14 cellular contexts compared by ENCODE assay signal in the genomic region with DNA sequence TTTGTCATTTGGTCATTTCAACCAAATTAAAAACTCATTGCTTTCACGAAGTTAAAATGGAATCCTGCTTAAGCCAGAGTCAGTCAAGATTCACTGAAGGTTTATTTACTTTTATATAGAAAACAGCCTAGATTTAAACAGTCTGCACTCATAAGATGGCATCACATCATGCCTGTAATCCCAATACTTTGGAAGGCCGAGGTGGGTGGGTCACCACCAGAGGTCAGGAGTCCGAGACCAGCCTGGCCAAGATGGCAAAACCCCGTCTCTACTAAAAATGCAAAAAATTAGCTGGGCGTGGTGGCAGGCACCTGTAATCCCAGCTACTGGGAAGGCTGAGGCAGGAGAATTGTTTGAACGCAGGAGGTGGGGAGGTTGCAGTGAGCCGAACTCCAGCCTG. TPM values are rescaled to one million over a fixed set of nuclear protein-coding genes. Genes with fewer than 3 reads are reported as not detected.
"Had no signal": no experiment of that assay in that cellular context is flagged by ENCODE, and none has a peak within 500 bp of the region (broad histone marks: within the 10 kb centered on the region; RNA-seq: fewer than 3 reads in every experiment).

No MANE protein-coding gene starts in this region.

RNA-seq across cellular contexts. Expression of gene MRLN, which starts 33.8 kb away (rescaled TPM):
- total RNA-seq: activated CD4-positive, alpha-beta memory T cell treated with anti-CD3 and anti-CD28 coated beads, Interleukin-2, amount 10 ng/mL, durations not matched to agents 7 days and 5 days; activated CD4-positive, alpha-beta T cell treated with anti-CD3 and anti-CD28 coated beads for 36 hours; activated CD4-positive, alpha-beta T cell treated with anti-CD3 and anti-CD28 coated beads, Interleukin-2, amount 10 ng/mL, durations not matched to agents 7 days and 5 days; activated CD8-positive, alpha-beta memory T cell treated with anti-CD3 and anti-CD28 coated beads, Interleukin-2, amount 10 ng/mL, durations not matched to agents 7 days and 5 days; activated CD8-positive, alpha-beta T cell treated with anti-CD3 and anti-CD28 coated beads, Interleukin-2, amount 10 ng/mL, durations not matched to agents 7 days and 5 days; activated naive CD8-positive, alpha-beta T cell treated with anti-CD3 and anti-CD28 coated beads, Interleukin-2, amount 10 ng/mL, durations not matched to agents 7 days and 5 days; activated T-helper 2 cell treated with anti-CD3 and anti-CD28 coated beads, Interferon-gamma antibody, Interleukin-2, Interleukin-4, amounts not matched to agents 10 μg/mL and 5 μg/mL and 100 μg/mL, durations not matched to agents 14 hours and 24 hours and 36 hours; ascending aorta; bronchial epithelial cell; cardiac muscle cell; T-cell; T-helper 1 cell treated with Interleukin-12 subunit alpha and Interleukin-12 subunit beta and Interleukin-4 antibody, amounts not matched to agents 30 ng/mL and 1 ng/mL, for 36 hours; T-helper 2 cell treated with Interferon-gamma antibody and Interleukin-4, amounts not matched to agents 100 ng/mL and 5 ng/mL, for 36 hours; WTC11 had no signal
- polyA plus RNA-seq: cardiac muscle cell had no signal
